ENCODE assay signal across 19 cellular contexts in the genomic region with DNA sequence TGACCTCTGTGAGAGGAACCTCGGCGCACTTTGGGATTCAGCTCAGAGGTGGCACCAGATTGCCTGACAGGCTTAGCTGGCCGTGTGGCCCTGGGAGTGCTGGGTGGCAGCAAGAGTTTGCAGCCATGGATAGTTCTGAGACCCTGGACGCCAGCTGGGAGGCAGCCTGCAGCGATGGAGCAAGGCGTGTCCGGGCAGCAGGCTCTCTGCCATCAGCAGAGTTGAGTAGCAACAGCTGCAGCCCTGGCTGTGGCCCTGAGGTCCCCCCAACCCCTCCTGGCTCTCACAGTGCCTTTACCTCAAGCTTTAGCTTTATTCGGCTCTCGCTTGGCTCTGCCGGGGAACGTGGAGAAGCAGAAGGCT.
DNase-seq lines count a peak whose midpoint lies in the region; ATAC-seq and TF ChIP-seq lines count a peak whose summit lies in the region.
"Had no signal": no experiment of that assay in that cellular context is flagged by ENCODE, and none has a peak within 500 bp of the region (broad histone marks: within the 10 kb centered on the region; RNA-seq: fewer than 3 reads in every experiment).

No MANE protein-coding gene starts in this region.

- H3K4me3 Mint-ChIP-seq in immature natural killer cell: no peak overlapping the region
- H3K4me3 Mint-ChIP-seq: activated CD4-positive, alpha-beta T cell treated with anti-CD3 and anti-CD28 coated beads for 36 hours; activated naive CD4-positive, alpha-beta T cell treated with anti-CD3 and anti-CD28 coated beads, Interleukin-2, amount 50 U/mL, for 24 hours; natural killer cell treated with Interleukin-12 subunit alpha and Interleukin-12 subunit beta and Interleukin-15 and Interleukin-18, amount 100 ng/mL, for 72 hours had no signal

- 81% methylated on average over 11 of the region's 11 CpGs; no CpG with 5 or more reads in 1 of the 2 donors for WGBS in upper lobe of left lung, 2 donors

- H3K27me3 ChIP-seq in upper lobe of left lung: no peaks in the 10 kb centered on the region
- H3K27me3 ChIP-seq: right lobe of liver, thyroid gland had no signal

- peaks cover 0 to 3% (median 0%) of the 10 kb centered on the region in 3 donors for H3K27me3 Mint-ChIP-seq in immature natural killer cell (ENCODE audit: low read depth in 3 of 3)
- H3K27me3 Mint-ChIP-seq: activated CD4-positive, alpha-beta T cell treated with anti-CD3 and anti-CD28 coated beads for 36 hours; activated naive CD4-positive, alpha-beta T cell treated with anti-CD3 and anti-CD28 coated beads, Interleukin-2, amount 50 U/mL, for 24 hours; natural killer cell treated with Interleukin-12 subunit alpha and Interleukin-12 subunit beta and Interleukin-15 and Interleukin-18, amount 100 ng/mL, for 72 hours had no signal

- H3K27ac ChIP-seq in caudate nucleus (ENCODE audit: low read depth, low read length) (peak overlapping the region; percentile 45), upper lobe of left lung (no peak overlapping the region)
- H3K27ac ChIP-seq: GM23248, lower lobe of right lung, right lobe of liver, thyroid gland had no signal

- TF ChIP-seq EP300 in upper lobe of left lung (IDR thresholded peaks at IDR 0.05): no peak

- H3K27ac Mint-ChIP-seq in immature natural killer cell: no peak overlapping the region
- H3K27ac Mint-ChIP-seq: activated CD4-positive, alpha-beta T cell treated with anti-CD3 and anti-CD28 coated beads for 36 hours; activated naive CD4-positive, alpha-beta T cell treated with anti-CD3 and anti-CD28 coated beads, Interleukin-2, amount 50 U/mL, for 24 hours; natural killer cell treated with Interleukin-12 subunit alpha and Interleukin-12 subunit beta and Interleukin-15 and Interleukin-18, amount 100 ng/mL, for 72 hours had no signal

- peaks cover 5 to 10% (median 7%) of the 10 kb centered on the region in 3 donors for H3K36me3 Mint-ChIP-seq in immature natural killer cell
- H3K36me3 Mint-ChIP-seq: natural killer cell treated with Interleukin-12 subunit alpha and Interleukin-12 subunit beta and Interleukin-15 and Interleukin-18, amount 100 ng/mL, for 72 hours had no signal

- no peaks in the 10 kb centered on the region for H3K9me3 ChIP-seq in upper lobe of left lung
- H3K9me3 ChIP-seq: lower lobe of right lung, right lobe of liver, thyroid gland had no signal

- DNase-seq in NCI-H510A treated with DMSO at 0.1 percent for 48 hours (lab: John Stamatoyannopoulos, UW): peak; percentile 21
- no peak for DNase-seq in NCI-H510A (lab: John Stamatoyannopoulos, UW)
- DNase-seq in caudate nucleus (lab: John Stamatoyannopoulos, UW): peak in 42 of 61 donors; percentile 5 to 65 (median 41)
- DNase-seq in left colon: no peak
- DNase-seq in upper lobe of left lung: peak in 1 of 2 donors; percentile 64
- DNase-seq in NCI-H146 treated with DMSO at 0.1 percent for 48 hours (lab: John Stamatoyannopoulos, UW; ENCODE audit: unreplicated experiment): no peak
- DNase-seq in activated naive CD4-positive, alpha-beta T cell (lab: John Stamatoyannopoulos, UW): no peak
- DNase-seq in immature natural killer cell: no peak
- DNase-seq: activated CD4-positive, alpha-beta T cell treated with anti-CD3 and anti-CD28 coated beads for 36 hours; GM23248; lower lobe of right lung; NCI-H2029 treated with DMSO at 0.1 percent for 48 hours; right lobe of liver; SIG-M5; stimulated activated CD4-positive, alpha-beta T cell treated with anti-CD3 and anti-CD28 coated beads, Interleukin-4, amount 100 ng/mL, for 24 hours; T1000; thyroid gland had no signal

- H3K4me1 ChIP-seq in upper lobe of left lung: peaks cover 0 to 7% (median 3%) of the 10 kb centered on the region in 4 donors
- H3K4me1 ChIP-seq: right lobe of liver had no signal

- no peak for TF ChIP-seq POLR2A in upper lobe of left lung (IDR thresholded peaks at IDR 0.05)

- no peaks in the 10 kb centered on the region for H3K9me3 Mint-ChIP-seq in immature natural killer cell
- H3K9me3 Mint-ChIP-seq: activated naive CD4-positive, alpha-beta T cell treated with anti-CD3 and anti-CD28 coated beads, Interleukin-2, amount 50 U/mL, for 24 hours; natural killer cell treated with Interleukin-12 subunit alpha and Interleukin-12 subunit beta and Interleukin-15 and Interleukin-18, amount 100 ng/mL, for 72 hours had no signal

- intact Hi-C loops in left colon (cut with DNase I, micrococcal nuclease): no loop called here

- ATAC-seq in left colon: peak; percentile 51
- peak; percentile 14 to 47 for ATAC-seq in upper lobe of left lung (ENCODE audit: low FRiP score in 2 of 2)
- ATAC-seq: activated CD4-positive, alpha-beta T cell treated with anti-CD3 and anti-CD28 coated beads for 36 hours had no signal

- peaks cover 0 to 4% (median 0%) of the 10 kb centered on the region in 4 donors for H3K36me3 ChIP-seq in upper lobe of left lung
- H3K36me3 ChIP-seq: right lobe of liver, thyroid gland had no signal

- TF ChIP-seq CTCF in upper lobe of left lung (IDR thresholded peaks at IDR 0.05): no peak

- no peak overlapping the region for H3K4me3 ChIP-seq in upper lobe of left lung
- H3K4me3 ChIP-seq: GM23248, lower lobe of right lung, right lobe of liver, thyroid gland had no signal

- H3K4me1 Mint-ChIP-seq in immature natural killer cell: peaks cover 0 to 5% of the 10 kb centered on the region in 2 donors

Comparison
In these comparisons a context has a peak if more than half of its experiments do, and no peak if none do; other contexts are left out.
1. DNase-seq: peak in NCI-H510A treated with DMSO at 0.1 percent for 48 hours (single experiment) and caudate nucleus (42 of 61); none in NCI-H510A (single experiment), left colon (0 of 2), NCI-H146 treated with DMSO at 0.1 percent for 48 hours (single experiment), activated naive CD4-positive, alpha-beta T cell (0 of 4) and immature natural killer cell (0 of 3).